In the genomic region with DNA sequence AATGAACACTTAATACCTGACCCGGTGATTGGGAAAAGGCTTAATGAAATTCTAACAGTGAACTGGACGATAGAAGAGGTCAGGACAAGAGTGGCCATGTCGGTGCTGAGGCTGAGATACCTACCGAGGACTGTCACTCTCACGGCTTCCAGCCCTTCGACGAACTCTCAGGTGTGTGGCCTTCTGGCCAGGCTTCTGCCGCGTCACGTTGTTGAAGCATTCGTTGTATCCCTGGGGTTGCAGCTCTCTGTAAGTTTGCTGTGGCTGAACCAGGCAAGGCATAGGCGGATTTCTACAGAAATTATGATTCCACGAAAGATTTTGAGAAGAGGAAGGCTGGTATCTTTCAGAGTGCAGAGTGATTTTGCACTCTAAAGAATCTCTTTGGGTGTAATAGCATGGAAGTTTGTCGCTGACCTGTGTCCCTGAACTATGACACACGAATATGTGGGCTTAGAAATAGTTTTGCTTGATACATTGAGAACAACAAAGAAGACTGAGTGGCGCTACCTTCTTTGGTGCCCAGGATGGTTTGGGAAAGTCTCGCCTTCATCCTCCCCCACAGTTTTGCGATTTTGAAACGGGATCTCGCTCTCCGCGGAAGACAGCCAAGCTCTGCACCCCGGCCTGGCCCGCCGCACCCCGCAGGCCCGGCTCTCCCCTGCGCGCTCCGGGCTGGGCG, we compare ENCODE assay signal across 8 cellular contexts. TPM values are rescaled to one million over a fixed set of nuclear protein-coding genes. Genes with fewer than 3 reads are reported as not detected.
A peak's percentile ranks its signal among the peaks of the same experiment; 100 is the strongest.
DNase-seq lines count a peak whose midpoint lies in the region; ATAC-seq and TF ChIP-seq lines count a peak whose summit lies in the region.

No MANE protein-coding gene starts in this region.

- peaks cover 7% of the 10 kb centered on the region for H3K9me3 ChIP-seq in KOPT-K1 (ENCODE audit: insufficient read depth, low read length, poor library complexity, severe bottlenecking)
- no peaks in the 10 kb centered on the region for H3K9me3 ChIP-seq in naive thymus-derived CD4-positive, alpha-beta T cell (ENCODE audit: control insufficient read depth in 2 of 3, low read length in 3 of 3)

- peak overlapping the region in 3 of 9 donors; percentile 15 to 70 (median 62) for H3K27ac Mint-ChIP-seq in naive thymus-derived CD4-positive, alpha-beta T cell

- peaks cover 16 to 44% (median 23%) of the 10 kb centered on the region in 5 donors for H3K27me3 Mint-ChIP-seq in naive thymus-derived CD4-positive, alpha-beta T cell

- DNase-seq in BJ (ENCODE audit: low read depth) (no peak), choroid plexus epithelial cell (ENCODE audit: low read depth) (no peak), sciatic nerve (ENCODE audit: low spot score) (no peak)
- no peak for DNase-seq in naive thymus-derived CD4-positive, alpha-beta T cell

- intact Hi-C loops in naive thymus-derived CD4-positive, alpha-beta T cell (cut with micrococcal nuclease): no loop called here
- intact Hi-C loops in sciatic nerve (cut with DNase I): no loop called here

- TF ChIP-seq CTCF in BJ (IDR thresholded peaks at IDR 0.05; ENCODE audit: insufficient read depth, low read depth, low read length) (no peak), choroid plexus epithelial cell (conservative IDR thresholded peaks at IDR 0.05; ENCODE audit: low read depth, low read length) (no peak)

- peaks cover 0 to 4% (median under 1%) of the 10 kb centered on the region in 5 donors for H3K36me3 Mint-ChIP-seq in naive thymus-derived CD4-positive, alpha-beta T cell

- no peak for ATAC-seq in naive thymus-derived CD4-positive, alpha-beta T cell
- no peak for ATAC-seq in HG03432 (IDR thresholded peaks at IDR 0.05; ENCODE audit: unreplicated experiment)
- ATAC-seq in GM18861 (IDR thresholded peaks at IDR 0.05; ENCODE audit: unreplicated experiment): no peak
- ATAC-seq in sciatic nerve: no peak
- no peak for ATAC-seq in HG03025 (IDR thresholded peaks at IDR 0.05; ENCODE audit: low FRiP score, unreplicated experiment)

- peaks cover 0 to 6% (median 0%) of the 10 kb centered on the region in 11 donors for H3K9me3 Mint-ChIP-seq in naive thymus-derived CD4-positive, alpha-beta T cell

- H3K4me3 ChIP-seq in BJ (ENCODE audit: low read depth, low read length) (peak overlapping the region; percentile 27), choroid plexus epithelial cell (ENCODE audit: low read depth, low read length) (peak overlapping the region; percentile 67)
- H3K4me3 ChIP-seq in naive thymus-derived CD4-positive, alpha-beta T cell (ENCODE audit: low read length): peak overlapping the region; percentile 1

- H3K27ac ChIP-seq in KOPT-K1 (ENCODE audit: low read depth, low read length, poor library complexity, severe bottlenecking): peak overlapping the region; percentile 55
- no peak overlapping the region for H3K27ac ChIP-seq in naive thymus-derived CD4-positive, alpha-beta T cell (ENCODE audit: low read depth, low read length)

- POLR2A ChIA-PET in BJ (lab: Charles Lee): no interaction called here
- POLR2A ChIA-PET in naive thymus-derived CD4-positive, alpha-beta T cell (lab: Charles Lee): interaction anchor here (0.6 kb wide), 1 partner anchor 201 kb away, joined by 3 read pairs; no protein-coding TSS in a partner anchor

- H3K4me1 ChIP-seq in naive thymus-derived CD4-positive, alpha-beta T cell (ENCODE audit: control insufficient read depth in 2 of 2, insufficient read depth in 2 of 2, low read length in 2 of 2): peaks cover 4 to 7% of the 10 kb centered on the region in 2 donors

- CTCF ChIA-PET in BJ (lab: Yijun Ruan, JAX): no interaction called here
- CTCF ChIA-PET in naive thymus-derived CD4-positive, alpha-beta T cell (lab: Charles Lee): no interaction called here

- peak overlapping the region; percentile 75 to 87 (median 84) for H3K4me3 Mint-ChIP-seq in naive thymus-derived CD4-positive, alpha-beta T cell

- H3K4me1 Mint-ChIP-seq in naive thymus-derived CD4-positive, alpha-beta T cell: peaks cover 5 to 24% (median 18%) of the 10 kb centered on the region in 7 donors

- no peaks in the 10 kb centered on the region for H3K27me3 ChIP-seq in BJ (ENCODE audit: control insufficient read depth, insufficient read depth, low read length)
- H3K27me3 ChIP-seq in naive thymus-derived CD4-positive, alpha-beta T cell (ENCODE audit: control insufficient read depth in 2 of 2, insufficient read depth in 2 of 2, low read length in 2 of 2): peaks cover 0 to 3% of the 10 kb centered on the region in 2 donors

- H3K36me3 ChIP-seq in BJ (ENCODE audit: control insufficient read depth, insufficient read depth, low read length) (no peaks in the 10 kb centered on the region), KOPT-K1 (ENCODE audit: insufficient read depth, low read length) (no peaks in the 10 kb centered on the region)
- no peaks in the 10 kb centered on the region for H3K36me3 ChIP-seq in naive thymus-derived CD4-positive, alpha-beta T cell (ENCODE audit: control insufficient read depth in 2 of 3, insufficient read depth in 3 of 3, low read length in 3 of 3)

RNA-seq across cellular contexts. Expression of a gene that starts 0.4 kb away (rescaled TPM):
- 0.13 TPM in 1 of 2 replicates, not detected in the other for polyA plus RNA-seq in BJ (2011; rRNA removed)
- not detected in 2 replicates for polyA minus RNA-seq in BJ (2011; rRNA and poly(A)+ RNA removed)
- total RNA-seq in naive thymus-derived CD4-positive, alpha-beta T cell: under 1 TPM in 1 of 5 experiments, not detected in 4; 0.44 TPM
- not detected for polyA plus RNA-seq in naive thymus-derived CD4-positive, alpha-beta T cell
- total RNA-seq in sciatic nerve: 0.58 TPM

RNA-seq across cellular contexts. Expression of a gene that starts 45.8 kb away (rescaled TPM):
- polyA plus RNA-seq in BJ (2011; rRNA removed): 0.15 TPM in 1 of 2 replicates, not detected in the other
- not detected in 2 replicates for polyA minus RNA-seq in BJ (2011; rRNA and poly(A)+ RNA removed)
- total RNA-seq in naive thymus-derived CD4-positive, alpha-beta T cell: not detected
- not detected for polyA plus RNA-seq in naive thymus-derived CD4-positive, alpha-beta T cell
- total RNA-seq in sciatic nerve: not detected

RNA-seq across cellular contexts. Expression of a gene that starts 50.8 kb away (rescaled TPM):
- 0.43 and 1.1 TPM in 2 replicates for polyA plus RNA-seq in BJ (2011; rRNA removed)
- polyA minus RNA-seq in BJ (2011; rRNA and poly(A)+ RNA removed): 1.0 and 1.7 TPM in 2 replicates
- total RNA-seq in naive thymus-derived CD4-positive, alpha-beta T cell: 10 to 100 TPM in 1 of 5 experiments, 1 to 10 TPM in 4; 2.4 to 11.4 (median 5.3) TPM
- polyA plus RNA-seq in naive thymus-derived CD4-positive, alpha-beta T cell: 1 to 10 TPM; 1.7 to 1.9 TPM
- total RNA-seq in sciatic nerve: 14.9 TPM

Comparison
In these comparisons a context has a peak if more than half of its experiments do, and no peak if none do; other contexts are left out.
1. H3K4me3 ChIP-seq: peak in every context shown above with its lines; median percentile 67 in choroid plexus epithelial cell; 27 in BJ; 1 in naive thymus-derived CD4-positive, alpha-beta T cell.